In the genomic region with DNA sequence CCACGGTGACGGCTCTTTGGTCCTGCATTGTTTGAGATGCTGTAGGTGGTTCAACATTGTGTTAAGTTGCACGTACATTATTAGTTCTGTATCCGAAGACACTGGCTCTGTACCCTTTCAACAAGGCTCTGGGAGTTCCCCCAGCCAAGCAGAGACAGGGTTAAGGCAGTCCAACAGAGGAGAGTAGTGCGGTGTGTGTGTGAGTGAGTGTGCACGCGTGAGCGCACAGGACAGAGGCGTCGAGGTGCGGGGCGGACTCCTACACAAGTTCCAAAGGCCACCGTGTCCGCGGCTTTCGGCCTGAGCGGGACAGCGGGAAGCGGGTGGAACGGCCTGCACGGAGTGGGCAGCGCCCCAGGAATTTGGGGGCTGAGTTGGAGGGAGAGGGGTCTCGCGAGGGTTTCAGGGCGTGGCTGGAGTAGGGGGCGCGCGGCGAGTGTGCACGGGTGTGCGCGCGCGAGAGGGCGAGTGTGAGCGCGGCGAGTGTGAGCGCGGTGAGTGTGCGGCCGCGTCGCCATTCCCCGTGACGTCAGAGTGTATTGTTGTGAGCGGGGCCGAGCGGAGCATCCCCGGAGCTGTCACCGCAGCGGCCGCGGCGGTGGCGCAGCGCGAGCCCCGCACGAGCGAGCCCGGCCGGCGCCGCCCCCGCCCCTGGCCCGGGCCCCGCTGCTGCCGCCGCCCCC, we compare ENCODE assay signal across 8 cellular contexts. TPM values are rescaled to one million over a fixed set of nuclear protein-coding genes. Genes with fewer than 3 reads are reported as not detected.
DNase-seq lines count a peak whose midpoint lies in the region; ATAC-seq, FAIRE-seq and TF ChIP-seq lines count a peak whose summit lies in the region.

A gene (plus strand): TSS at position 532 of the 683 bp plus-strand sequence. CDS start 413 bp downstream, outside the sequence.

- DNase-seq in natural killer cell treated with Interleukin-12 subunit alpha and Interleukin-12 subunit beta and Interleukin-15 and Interleukin-18, amount 100 ng/mL, for 72 hours (ENCODE audit: low spot score), result no peak
- DNase-seq in natural killer cell (no peak), NCI-H2227 (lab: John Stamatoyannopoulos, UW; ENCODE audit: unreplicated experiment) (peak; percentile 76), bronchial epithelial cell (ENCODE audit: low read depth) (peak; percentile 9), kidney tubule cell (ENCODE audit: low spot score) (peak; percentile 23), GM19239 (ENCODE audit: insufficient read length, low spot score) (no peak), OCI-M2 (lab: John Stamatoyannopoulos, UW; ENCODE audit: unreplicated experiment) (no peak)
- no peak for DNase-seq in stimulated activated effector memory CD8-positive, alpha-beta T cell treated with anti-CD3 and anti-CD28 coated beads, Interleukin-12 subunit alpha, Interleukin-12 subunit beta, amount 100 ng/mL, for 72 hours (ENCODE audit: low spot score in 2 of 2)

- no peaks in the 10 kb centered on the region for H3K9me3 Mint-ChIP-seq in natural killer cell treated with Interleukin-12 subunit alpha and Interleukin-12 subunit beta and Interleukin-15 and Interleukin-18, amount 100 ng/mL, for 72 hours
- H3K9me3 Mint-ChIP-seq in natural killer cell, result peaks cover 5 to 7% of the 10 kb centered on the region in 2 donors
- peaks cover 13% of the 10 kb centered on the region for H3K9me3 Mint-ChIP-seq in stimulated activated effector memory CD8-positive, alpha-beta T cell treated with anti-CD3 and anti-CD28 coated beads, Interleukin-12 subunit alpha, Interleukin-12 subunit beta, amount 100 ng/mL, for 72 hours

- intact Hi-C loops in natural killer cell (cut with micrococcal nuclease), result no loop called here

- peak in 1 of 2 donors; percentile 20 for ATAC-seq in natural killer cell treated with Interleukin-12 subunit alpha and Interleukin-12 subunit beta and Interleukin-15 and Interleukin-18, amount 100 ng/mL, for 72 hours
- ATAC-seq in natural killer cell, result no peak
- ATAC-seq in stimulated activated effector memory CD8-positive, alpha-beta T cell treated with anti-CD3 and anti-CD28 coated beads, Interleukin-12 subunit alpha, Interleukin-12 subunit beta, amount 100 ng/mL, for 72 hours, result no peak

- no peak within 1 kb of the TSS for H3K27ac Mint-ChIP-seq in natural killer cell treated with Interleukin-12 subunit alpha and Interleukin-12 subunit beta and Interleukin-15 and Interleukin-18, amount 100 ng/mL, for 72 hours
- H3K27ac Mint-ChIP-seq in natural killer cell, result no peak within 1 kb of the TSS
- H3K27ac Mint-ChIP-seq in stimulated activated effector memory CD8-positive, alpha-beta T cell treated with anti-CD3 and anti-CD28 coated beads, Interleukin-12 subunit alpha, Interleukin-12 subunit beta, amount 100 ng/mL, for 72 hours, result no peak within 1 kb of the TSS

- FAIRE-seq in bronchial epithelial cell (lab: Jason Lieb, UNC), result no peak
- FAIRE-seq in GM19239 (lab: Jason Lieb, UNC), result no peak

- H3K36me3 Mint-ChIP-seq in natural killer cell treated with Interleukin-12 subunit alpha and Interleukin-12 subunit beta and Interleukin-15 and Interleukin-18, amount 100 ng/mL, for 72 hours, result peaks cover 5% of the 10 kb centered on the region
- no peaks in the 10 kb centered on the region for H3K36me3 Mint-ChIP-seq in natural killer cell
- H3K36me3 Mint-ChIP-seq in stimulated activated effector memory CD8-positive, alpha-beta T cell treated with anti-CD3 and anti-CD28 coated beads, Interleukin-12 subunit alpha, Interleukin-12 subunit beta, amount 100 ng/mL, for 72 hours, result no peaks in the 10 kb centered on the region

- H3K27me3 ChIP-seq in bronchial epithelial cell (ENCODE audit: control insufficient read depth, insufficient read depth, low read length), result peaks cover 10% of the 10 kb centered on the region

- peaks cover 7 to 15% of the 10 kb centered on the region in 2 donors for H3K27me3 Mint-ChIP-seq in natural killer cell treated with Interleukin-12 subunit alpha and Interleukin-12 subunit beta and Interleukin-15 and Interleukin-18, amount 100 ng/mL, for 72 hours
- H3K27me3 Mint-ChIP-seq in natural killer cell (ENCODE audit: low read depth in 2 of 2), result peaks cover 10 to 11% of the 10 kb centered on the region in 2 donors

- H3K36me3 ChIP-seq in bronchial epithelial cell (ENCODE audit: control insufficient read depth, insufficient read depth, low read length), result no peaks in the 10 kb centered on the region

- peak within 1 kb of the TSS; percentile 57 for H3K4me3 ChIP-seq in bronchial epithelial cell (ENCODE audit: low read depth, low read length)

- TF ChIP-seq CTCF in natural killer cell (IDR thresholded peaks at IDR 0.05) (no peak), bronchial epithelial cell (IDR thresholded peaks at IDR 0.05; ENCODE audit: insufficient read depth, low read length, severe bottlenecking) (no peak)

- peak within 1 kb of the TSS; percentile 32 for H3K4me3 Mint-ChIP-seq in natural killer cell treated with Interleukin-12 subunit alpha and Interleukin-12 subunit beta and Interleukin-15 and Interleukin-18, amount 100 ng/mL, for 72 hours
- H3K4me3 Mint-ChIP-seq in natural killer cell, result no peak within 1 kb of the TSS
- H3K4me3 Mint-ChIP-seq in stimulated activated effector memory CD8-positive, alpha-beta T cell treated with anti-CD3 and anti-CD28 coated beads, Interleukin-12 subunit alpha, Interleukin-12 subunit beta, amount 100 ng/mL, for 72 hours, result peak within 1 kb of the TSS; percentile 25

- H3K4me1 Mint-ChIP-seq in natural killer cell treated with Interleukin-12 subunit alpha and Interleukin-12 subunit beta and Interleukin-15 and Interleukin-18, amount 100 ng/mL, for 72 hours (ENCODE audit: low read depth in 2 of 2), result peaks cover 0 to 3% of the 10 kb centered on the region in 2 donors
- no peaks in the 10 kb centered on the region for H3K4me1 Mint-ChIP-seq in natural killer cell
- H3K4me1 Mint-ChIP-seq in stimulated activated effector memory CD8-positive, alpha-beta T cell treated with anti-CD3 and anti-CD28 coated beads, Interleukin-12 subunit alpha, Interleukin-12 subunit beta, amount 100 ng/mL, for 72 hours, result peaks cover 5% of the 10 kb centered on the region

RNA-seq across cellular contexts. Expression of the gene that starts here (rescaled TPM):
- not detected for total RNA-seq in natural killer cell treated with Interleukin-12 subunit alpha and Interleukin-12 subunit beta and Interleukin-15 and Interleukin-18, amount 100 ng/mL, for 72 hours
- total RNA-seq in natural killer cell (not detected), bronchial epithelial cell (under 0.01 TPM in 2 replicates)

Comparison
In these comparisons a context has a peak if more than half of its experiments do, and no peak if none do; other contexts are left out.
1. Peak in DNase-seq and H3K4me3 ChIP-seq in bronchial epithelial cell; RNA of the gene not detected or under 1 TPM.
2. DNase-seq: peak in NCI-H2227 (single experiment) and kidney tubule cell (single experiment); none in natural killer cell treated with Interleukin-12 subunit alpha and Interleukin-12 subunit beta and Interleukin-15 and Interleukin-18, amount 100 ng/mL, for 72 hours (single experiment), natural killer cell (single experiment), stimulated activated effector memory CD8-positive, alpha-beta T cell treated with anti-CD3 and anti-CD28 coated beads, Interleukin-12 subunit alpha, Interleukin-12 subunit beta, amount 100 ng/mL, for 72 hours (0 of 2), GM19239 (single experiment) and OCI-M2 (single experiment).